ENCODE assay signal across 1 cellular context in the genomic region with DNA sequence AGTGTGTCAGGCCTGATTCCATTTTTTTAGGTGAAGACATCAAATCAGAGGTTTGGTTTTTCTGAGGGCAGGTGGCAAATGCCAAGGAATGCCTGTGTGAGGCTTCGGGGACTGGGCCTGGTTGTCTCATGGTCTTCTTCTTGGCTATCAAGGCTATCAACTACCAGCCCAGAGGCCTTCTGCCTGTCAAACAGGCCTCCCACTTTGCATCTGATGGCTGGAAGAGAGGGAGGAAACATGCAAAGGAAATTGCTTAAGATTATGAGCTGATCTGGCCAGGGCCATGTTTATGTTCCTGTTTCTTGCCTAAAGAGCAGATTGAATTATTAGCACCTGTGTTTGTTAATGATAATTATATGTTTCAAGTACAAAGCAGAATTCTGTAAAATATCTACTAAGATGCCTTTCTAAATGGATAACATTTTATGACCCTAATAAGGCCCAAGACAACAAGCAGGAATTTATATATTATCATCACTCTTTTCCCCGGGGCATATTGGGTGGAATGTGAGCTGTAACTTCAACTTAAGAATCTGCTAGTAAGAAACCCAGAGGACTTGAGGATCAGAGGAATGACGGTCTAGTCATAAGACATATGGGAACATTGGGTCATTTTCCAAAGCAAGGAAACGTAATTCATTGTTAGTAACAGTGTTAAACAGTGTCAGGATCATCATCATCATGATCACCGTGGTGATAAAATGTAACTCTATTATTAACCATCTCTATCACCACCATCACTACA.
TF ChIP-seq lines count a peak whose summit lies in the region.

No MANE protein-coding gene starts in this region.

TF ChIP-seq in GM12878, 131 proteins besides CTCF, POLR2A, EP300 and RAD21 (continued from another document):
- TF ChIP-seq, protein P1, sequence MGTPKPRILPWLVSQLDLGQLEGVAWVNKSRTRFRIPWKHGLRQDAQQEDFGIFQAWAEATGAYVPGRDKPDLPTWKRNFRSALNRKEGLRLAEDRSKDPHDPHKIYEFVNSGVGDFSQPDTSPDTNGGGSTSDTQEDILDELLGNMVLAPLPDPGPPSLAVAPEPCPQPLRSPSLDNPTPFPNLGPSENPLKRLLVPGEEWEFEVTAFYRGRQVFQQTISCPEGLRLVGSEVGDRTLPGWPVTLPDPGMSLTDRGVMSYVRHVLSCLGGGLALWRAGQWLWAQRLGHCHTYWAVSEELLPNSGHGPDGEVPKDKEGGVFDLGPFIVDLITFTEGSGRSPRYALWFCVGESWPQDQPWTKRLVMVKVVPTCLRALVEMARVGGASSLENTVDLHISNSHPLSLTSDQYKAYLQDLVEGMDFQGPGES (IDR thresholded peaks at IDR 0.05): no peak
- TF ChIP-seq CHD1 (IDR thresholded peaks at IDR 0.05; ENCODE audit: low read depth, low read length) (no peak), CBX3 (IDR thresholded peaks at IDR 0.05; ENCODE audit: borderline replicate concordance, low read depth) (no peak), EZH2 (IDR thresholded peaks at IDR 0.05; ENCODE audit: borderline replicate concordance, control insufficient read depth, low read depth, low read length) (no peak), NRF1 (conservative IDR thresholded peaks at IDR 0.05; ENCODE audit: low read depth, low read length) (no peak), IRF4 (IDR thresholded peaks at IDR 0.05; ENCODE audit: low read depth, low read length) (no peak), TBL1XR1 (IDR thresholded peaks at IDR 0.05; ENCODE audit: low read depth, low read length) (no peak), ESRRA (IDR thresholded peaks at IDR 0.05; ENCODE audit: low read length) (no peak)
- TF ChIP-seq, protein P2, sequence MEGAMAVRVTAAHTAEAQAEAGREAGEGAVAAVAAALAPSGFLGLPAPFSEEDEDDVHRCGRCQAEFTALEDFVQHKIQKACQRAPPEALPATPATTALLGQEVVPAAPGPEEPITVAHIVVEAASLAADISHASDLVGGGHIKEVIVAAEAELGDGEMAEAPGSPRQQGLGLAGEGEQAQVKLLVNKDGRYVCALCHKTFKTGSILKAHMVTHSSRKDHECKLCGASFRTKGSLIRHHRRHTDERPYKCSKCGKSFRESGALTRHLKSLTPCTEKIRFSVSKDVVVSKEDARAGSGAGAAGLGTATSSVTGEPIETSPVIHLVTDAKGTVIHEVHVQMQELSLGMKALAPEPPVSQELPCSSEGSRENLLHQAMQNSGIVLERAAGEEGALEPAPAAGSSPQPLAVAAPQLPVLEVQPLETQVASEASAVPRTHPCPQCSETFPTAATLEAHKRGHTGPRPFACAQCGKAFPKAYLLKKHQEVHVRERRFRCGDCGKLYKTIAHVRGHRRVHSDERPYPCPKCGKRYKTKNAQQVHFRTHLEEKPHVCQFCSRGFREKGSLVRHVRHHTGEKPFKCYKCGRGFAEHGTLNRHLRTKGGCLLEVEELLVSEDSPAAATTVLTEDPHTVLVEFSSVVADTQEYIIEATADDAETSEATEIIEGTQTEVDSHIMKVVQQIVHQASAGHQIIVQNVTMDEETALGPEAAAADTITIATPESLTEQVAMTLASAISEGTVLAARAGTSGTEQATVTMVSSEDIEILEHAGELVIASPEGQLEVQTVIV (IDR thresholded peaks at IDR 0.05; ENCODE audit: borderline replicate concordance, partially characterized antibody): no peak
- TF ChIP-seq, protein P3, sequence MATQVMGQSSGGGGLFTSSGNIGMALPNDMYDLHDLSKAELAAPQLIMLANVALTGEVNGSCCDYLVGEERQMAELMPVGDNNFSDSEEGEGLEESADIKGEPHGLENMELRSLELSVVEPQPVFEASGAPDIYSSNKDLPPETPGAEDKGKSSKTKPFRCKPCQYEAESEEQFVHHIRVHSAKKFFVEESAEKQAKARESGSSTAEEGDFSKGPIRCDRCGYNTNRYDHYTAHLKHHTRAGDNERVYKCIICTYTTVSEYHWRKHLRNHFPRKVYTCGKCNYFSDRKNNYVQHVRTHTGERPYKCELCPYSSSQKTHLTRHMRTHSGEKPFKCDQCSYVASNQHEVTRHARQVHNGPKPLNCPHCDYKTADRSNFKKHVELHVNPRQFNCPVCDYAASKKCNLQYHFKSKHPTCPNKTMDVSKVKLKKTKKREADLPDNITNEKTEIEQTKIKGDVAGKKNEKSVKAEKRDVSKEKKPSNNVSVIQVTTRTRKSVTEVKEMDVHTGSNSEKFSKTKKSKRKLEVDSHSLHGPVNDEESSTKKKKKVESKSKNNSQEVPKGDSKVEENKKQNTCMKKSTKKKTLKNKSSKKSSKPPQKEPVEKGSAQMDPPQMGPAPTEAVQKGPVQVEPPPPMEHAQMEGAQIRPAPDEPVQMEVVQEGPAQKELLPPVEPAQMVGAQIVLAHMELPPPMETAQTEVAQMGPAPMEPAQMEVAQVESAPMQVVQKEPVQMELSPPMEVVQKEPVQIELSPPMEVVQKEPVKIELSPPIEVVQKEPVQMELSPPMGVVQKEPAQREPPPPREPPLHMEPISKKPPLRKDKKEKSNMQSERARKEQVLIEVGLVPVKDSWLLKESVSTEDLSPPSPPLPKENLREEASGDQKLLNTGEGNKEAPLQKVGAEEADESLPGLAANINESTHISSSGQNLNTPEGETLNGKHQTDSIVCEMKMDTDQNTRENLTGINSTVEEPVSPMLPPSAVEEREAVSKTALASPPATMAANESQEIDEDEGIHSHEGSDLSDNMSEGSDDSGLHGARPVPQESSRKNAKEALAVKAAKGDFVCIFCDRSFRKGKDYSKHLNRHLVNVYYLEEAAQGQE (IDR thresholded peaks at IDR 0.05; ENCODE audit: low read depth, low read length): no peak
- TF ChIP-seq, protein P4, sequence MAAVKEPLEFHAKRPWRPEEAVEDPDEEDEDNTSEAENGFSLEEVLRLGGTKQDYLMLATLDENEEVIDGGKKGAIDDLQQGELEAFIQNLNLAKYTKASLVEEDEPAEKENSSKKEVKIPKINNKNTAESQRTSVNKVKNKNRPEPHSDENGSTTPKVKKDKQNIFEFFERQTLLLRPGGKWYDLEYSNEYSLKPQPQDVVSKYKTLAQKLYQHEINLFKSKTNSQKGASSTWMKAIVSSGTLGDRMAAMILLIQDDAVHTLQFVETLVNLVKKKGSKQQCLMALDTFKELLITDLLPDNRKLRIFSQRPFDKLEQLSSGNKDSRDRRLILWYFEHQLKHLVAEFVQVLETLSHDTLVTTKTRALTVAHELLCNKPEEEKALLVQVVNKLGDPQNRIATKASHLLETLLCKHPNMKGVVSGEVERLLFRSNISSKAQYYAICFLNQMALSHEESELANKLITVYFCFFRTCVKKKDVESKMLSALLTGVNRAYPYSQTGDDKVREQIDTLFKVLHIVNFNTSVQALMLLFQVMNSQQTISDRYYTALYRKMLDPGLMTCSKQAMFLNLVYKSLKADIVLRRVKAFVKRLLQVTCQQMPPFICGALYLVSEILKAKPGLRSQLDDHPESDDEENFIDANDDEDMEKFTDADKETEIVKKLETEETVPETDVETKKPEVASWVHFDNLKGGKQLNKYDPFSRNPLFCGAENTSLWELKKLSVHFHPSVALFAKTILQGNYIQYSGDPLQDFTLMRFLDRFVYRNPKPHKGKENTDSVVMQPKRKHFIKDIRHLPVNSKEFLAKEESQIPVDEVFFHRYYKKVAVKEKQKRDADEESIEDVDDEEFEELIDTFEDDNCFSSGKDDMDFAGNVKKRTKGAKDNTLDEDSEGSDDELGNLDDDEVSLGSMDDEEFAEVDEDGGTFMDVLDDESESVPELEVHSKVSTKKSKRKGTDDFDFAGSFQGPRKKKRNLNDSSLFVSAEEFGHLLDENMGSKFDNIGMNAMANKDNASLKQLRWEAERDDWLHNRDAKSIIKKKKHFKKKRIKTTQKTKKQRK (IDR thresholded peaks at IDR 0.05; ENCODE audit: low read depth, low read length): no peak
- TF ChIP-seq, protein P5, sequence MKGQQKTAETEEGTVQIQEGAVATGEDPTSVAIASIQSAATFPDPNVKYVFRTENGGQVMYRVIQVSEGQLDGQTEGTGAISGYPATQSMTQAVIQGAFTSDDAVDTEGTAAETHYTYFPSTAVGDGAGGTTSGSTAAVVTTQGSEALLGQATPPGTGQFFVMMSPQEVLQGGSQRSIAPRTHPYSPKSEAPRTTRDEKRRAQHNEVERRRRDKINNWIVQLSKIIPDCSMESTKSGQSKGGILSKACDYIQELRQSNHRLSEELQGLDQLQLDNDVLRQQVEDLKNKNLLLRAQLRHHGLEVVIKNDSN (IDR thresholded peaks at IDR 0.05; ENCODE audit: borderline replicate concordance, extremely low read length, insufficient read depth, low read depth, low read length): no peak
TF ChIP-seq in GM12878: peak in this region for 0.
